ENCODE assay signal across 21 cellular contexts in the genomic region with DNA sequence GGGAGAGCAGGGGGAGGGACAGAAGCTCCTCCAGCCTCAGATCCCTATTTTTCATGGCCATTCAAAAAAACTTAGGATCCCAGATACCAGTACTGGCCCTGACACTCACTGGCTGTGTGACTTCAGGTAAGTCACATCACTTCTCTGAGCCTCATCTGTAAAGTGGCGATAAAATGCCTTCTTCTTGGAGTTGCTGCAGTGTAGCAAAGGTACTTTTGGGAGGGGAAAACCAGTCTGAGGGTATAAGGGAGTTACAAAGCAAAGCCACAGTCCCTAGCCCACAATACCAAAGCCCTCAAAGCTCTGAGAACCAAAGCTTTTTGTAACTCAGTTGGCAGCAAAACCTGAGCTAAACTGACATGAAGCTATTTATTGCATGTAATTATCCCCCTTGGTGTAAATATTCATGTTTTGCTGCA. TPM values are rescaled to one million over a fixed set of nuclear protein-coding genes. Genes with fewer than 3 reads are reported as not detected.
"Had no signal": no experiment of that assay in that cellular context is flagged by ENCODE, and none has a peak within 500 bp of the region (broad histone marks: within the 10 kb centered on the region; RNA-seq: fewer than 3 reads in every experiment).

No MANE protein-coding gene starts in this region.

- ATAC-seq: body of pancreas; effector memory CD8-positive, alpha-beta T cell; left colon had no signal

- H3K4me2 ChIP-seq: neural progenitor cell had no signal

- H3K4me3 Mint-ChIP-seq: activated B cell treated with CpG ODN at 0.5 μM for 24 hours; activated CD4-positive, alpha-beta T cell treated with anti-CD3 and anti-CD28 coated beads, Interleukin-2, amount 10 ng/mL, durations not matched to agents 24 days and 14 days; activated naive CD8-positive, alpha-beta T cell; activated T-cell treated with anti-CD3 and anti-CD28 coated beads, Interleukin-2, amount 50 U/mL, for 72 hours; dendritic cell treated with granulocyte-macrophage colony-stimulating factor and Interleukin-4, amounts not matched to agents 40 ng/mL and 50 ng/mL, for 4 days; effector memory CD8-positive, alpha-beta T cell; neural progenitor cell had no signal

- H3K27me3 ChIP-seq: body of pancreas, neural progenitor cell, upper lobe of left lung had no signal

- H3K36me3 Mint-ChIP-seq: activated naive CD8-positive, alpha-beta T cell; neural progenitor cell had no signal

- H3K27ac Mint-ChIP-seq: activated B cell treated with CpG ODN at 0.5 μM for 24 hours; activated CD4-positive, alpha-beta T cell treated with anti-CD3 and anti-CD28 coated beads, Interleukin-2, amount 10 ng/mL, durations not matched to agents 24 days and 14 days; activated naive CD8-positive, alpha-beta T cell; activated T-cell treated with anti-CD3 and anti-CD28 coated beads, Interleukin-2, amount 50 U/mL, for 72 hours; dendritic cell treated with granulocyte-macrophage colony-stimulating factor and Interleukin-4, amounts not matched to agents 40 ng/mL and 50 ng/mL, for 4 days; effector memory CD8-positive, alpha-beta T cell; neural progenitor cell had no signal

- H2AFZ ChIP-seq: neural progenitor cell, parathyroid adenoma had no signal

- H3K36me3 ChIP-seq: lower lobe of right lung, neural progenitor cell, suprapubic skin, upper lobe of left lung had no signal

- H3K4me1 Mint-ChIP-seq: activated B cell treated with CpG ODN at 0.5 μM for 24 hours; activated CD4-positive, alpha-beta T cell treated with anti-CD3 and anti-CD28 coated beads, Interleukin-2, amount 10 ng/mL, durations not matched to agents 24 days and 14 days had no signal

- DNase-seq: activated B cell treated with CpG ODN at 0.5 μM for 24 hours; activated CD4-positive, alpha-beta T cell treated with anti-CD3 and anti-CD28 coated beads, Interleukin-2, amount 10 ng/mL, durations not matched to agents 24 days and 14 days; activated CD8-positive, alpha-beta memory T cell treated with anti-CD3 and anti-CD28 coated beads, Interleukin-2, amount 50 U/mL, for 48 hours; activated gamma-delta T cell; activated T-cell treated with anti-CD3 and anti-CD28 coated beads, Interleukin-2, amount 50 U/mL, for 72 hours; amniotic stem cell; central memory CD4-positive, alpha-beta T cell; effector memory CD8-positive, alpha-beta T cell; lower lobe of right lung; stimulated activated CD4-positive, alpha-beta T cell treated with anti-CD3 and anti-CD28 coated beads, Interleukin-2, amount 100 ng/mL, for 48 hours; stimulated activated naive CD4-positive, alpha-beta T cell; T-helper 2 cell; upper lobe of left lung had no signal

- H3K27me3 Mint-ChIP-seq: activated naive CD8-positive, alpha-beta T cell had no signal

- H3K4me3 ChIP-seq: body of pancreas, lower lobe of right lung, neural progenitor cell, suprapubic skin, upper lobe of left lung had no signal

- H3K9ac ChIP-seq: neural progenitor cell, parathyroid adenoma had no signal

- H3K27ac ChIP-seq: body of pancreas, lower lobe of right lung, neural progenitor cell, parathyroid adenoma, suprapubic skin had no signal

- H3K4me1 ChIP-seq: body of pancreas, lower lobe of right lung, neural progenitor cell, parathyroid adenoma, suprapubic skin had no signal

- H3K9me3 ChIP-seq: body of pancreas, lower lobe of right lung, suprapubic skin, upper lobe of left lung had no signal

- H3K9me3 Mint-ChIP-seq: activated CD4-positive, alpha-beta T cell treated with anti-CD3 and anti-CD28 coated beads, Interleukin-2, amount 10 ng/mL, durations not matched to agents 24 days and 14 days; activated T-cell treated with anti-CD3 and anti-CD28 coated beads, Interleukin-2, amount 50 U/mL, for 72 hours; dendritic cell treated with granulocyte-macrophage colony-stimulating factor and Interleukin-4, amounts not matched to agents 40 ng/mL and 50 ng/mL, for 4 days; effector memory CD8-positive, alpha-beta T cell; neural progenitor cell had no signal

- FAIRE-seq: islet of Langerhans had no signal

- H3K79me2 ChIP-seq: parathyroid adenoma had no signal

RNA-seq across cellular contexts. Expression of a gene that starts 43.4 kb away (rescaled TPM):
- total RNA-seq: activated B cell treated with CpG ODN at 0.5 μM for 24 hours; activated CD4-positive, alpha-beta T cell treated with anti-CD3 and anti-CD28 coated beads, Interleukin-2, amount 10 ng/mL, durations not matched to agents 24 days and 14 days; activated T-cell treated with anti-CD3 and anti-CD28 coated beads, Interleukin-2, amount 50 U/mL, for 72 hours had no signal
